In genomic region chr6:42418739-42419138, GRCh38 we compare ENCODE assay signal across 31 cellular contexts.
A peak's percentile ranks its signal among the peaks of the same experiment; 100 is the strongest.
DNase-seq lines count a peak whose midpoint lies in the region; ATAC-seq lines count a peak whose summit lies in the region.
"Had no signal": no experiment of that assay in that cellular context is flagged by ENCODE, and none has a peak within 500 bp of the region (broad histone marks: within the 10 kb centered on the region; RNA-seq: fewer than 3 reads in every experiment).

No MANE protein-coding gene starts in this region.

- DNase-seq in NCI-H146 treated with DMSO at 0.1 percent for 48 hours (lab: John Stamatoyannopoulos, UW; ENCODE audit: unreplicated experiment) (peak; percentile 69), NCI-H2029 treated with DMSO at 0.1 percent for 48 hours (lab: John Stamatoyannopoulos, UW) (no peak)
- DNase-seq in effector memory CD8-positive, alpha-beta T cell = no peak
- no peak for DNase-seq in activated effector memory CD4-positive, alpha-beta T cell treated with Interleukin-2 at 50 U/mL for 16 hours
- no peak for DNase-seq in activated effector memory CD4-positive, alpha-beta T cell treated with anti-CD3 and anti-CD28 coated beads, Interleukin-2, amount 50 U/mL, for 16 hours
- DNase-seq: activated CD4-positive, alpha-beta T cell treated with anti-CD3 and anti-CD28 coated beads, Interleukin-2, amount 50 U/mL, for 4 hours; activated CD4-positive, CD25-positive, alpha-beta regulatory T cell; amygdala; brain microvascular endothelial cell; C1 segment of cervical spinal cord; dorsolateral prefrontal cortex; gastrocnemius medialis; GDM1; Kasumi-1; left cardiac atrium; mucosa of descending colon; NCI-H187; NCI-H345; NCI-H774; retina; stimulated activated naive B cell treated with anti-CD40 and anti-IgM and Interleukin-4, amounts not matched to agents 10 μg/mL and 1 μg/mL and 100 μg/mL, for 72 hours; upper lobe of left lung had no signal

- H3K4me3 ChIP-seq in BLaER1 = no peak overlapping the region
- no peak overlapping the region for H3K4me3 ChIP-seq in BLaER1 treated with 17β-estradiol and CSF1 and Interleukin-3, amounts not matched to agents 10 nM and 100 nM
- H3K4me3 ChIP-seq: dorsolateral prefrontal cortex, gastrocnemius medialis, mucosa of descending colon, suprapubic skin, upper lobe of left lung had no signal

- H3K9ac ChIP-seq in BLaER1 = no peak overlapping the region; the same call in 1 of the 2 replicates
- H3K9ac ChIP-seq in BLaER1 treated with 17β-estradiol and CSF1 and Interleukin-3, amounts not matched to agents 10 nM and 100 nM = no peak overlapping the region
- H3K9ac ChIP-seq: parathyroid adenoma had no signal

- peak overlapping the region in 1 of 2 donors; percentile 36 for H3K27ac Mint-ChIP-seq in effector memory CD8-positive, alpha-beta T cell
- H3K27ac Mint-ChIP-seq: activated naive CD4-positive, alpha-beta T cell treated with anti-CD3 and anti-CD28 coated beads, Interleukin-2, amount 50 U/mL, for 24 hours; stimulated activated naive B cell treated with anti-CD40 and anti-IgM and Interleukin-4, amounts not matched to agents 10 μg/mL and 1 μg/mL and 100 μg/mL, for 72 hours had no signal

- no peak for ATAC-seq in effector memory CD8-positive, alpha-beta T cell (replicated peaks)
- ATAC-seq: gastrocnemius medialis; HCT116; HepG2; left cardiac atrium; mucosa of descending colon; stimulated activated naive B cell treated with anti-CD40 and anti-IgM and Interleukin-4, amounts not matched to agents 10 μg/mL and 1 μg/mL and 100 μg/mL, for 72 hours had no signal

- H3K36me3 Mint-ChIP-seq in effector memory CD8-positive, alpha-beta T cell (ENCODE audit: insufficient read depth) = peaks cover 15% of the 10 kb centered on the region
- H3K36me3 Mint-ChIP-seq: stimulated activated naive B cell treated with anti-CD40 and anti-IgM and Interleukin-4, amounts not matched to agents 10 μg/mL and 1 μg/mL and 100 μg/mL, for 72 hours had no signal

- peak overlapping the region; percentile 54 for H3K4me2 ChIP-seq in BLaER1
- peak overlapping the region in 10 of 11 experiments; percentile 37 to 72 (median 60); a peak in 18 of 22 replicates for H3K4me2 ChIP-seq in BLaER1 treated with 17β-estradiol and CSF1 and Interleukin-3, amounts not matched to agents 10 nM and 100 nM

- peaks cover 99% of the 10 kb centered on the region for H4K20me1 ChIP-seq in BLaER1
- H4K20me1 ChIP-seq in BLaER1 treated with 17β-estradiol and CSF1 and Interleukin-3, amounts not matched to agents 10 nM and 100 nM = peaks cover 11 to 45% (median 20%) of the 10 kb centered on the region in 11 experiments; a peak in 16 of 22 replicates

- no peaks in the 10 kb centered on the region for H3K9me3 ChIP-seq in BLaER1
- no peaks in the 10 kb centered on the region; a peak in 1 of 22 replicates for H3K9me3 ChIP-seq in BLaER1 treated with 17β-estradiol and CSF1 and Interleukin-3, amounts not matched to agents 10 nM and 100 nM (replicated peaks in 1 of 11)
- H3K9me3 ChIP-seq: gastrocnemius medialis, mucosa of descending colon, suprapubic skin, upper lobe of left lung had no signal

- peak overlapping the region; percentile 69 to 70 for H3K4me3 Mint-ChIP-seq in effector memory CD8-positive, alpha-beta T cell
- H3K4me3 Mint-ChIP-seq: activated naive CD4-positive, alpha-beta T cell treated with anti-CD3 and anti-CD28 coated beads, Interleukin-2, amount 50 U/mL, for 24 hours; neural crest cell; stimulated activated naive B cell treated with anti-CD40 and anti-IgM and Interleukin-4, amounts not matched to agents 10 μg/mL and 1 μg/mL and 100 μg/mL, for 72 hours had no signal

- no peaks in the 10 kb centered on the region for H3K27me3 ChIP-seq in BLaER1
- H3K27me3 ChIP-seq in BLaER1 treated with 17β-estradiol and CSF1 and Interleukin-3, amounts not matched to agents 10 nM and 100 nM = no peaks in the 10 kb centered on the region
- H3K27me3 ChIP-seq: brain microvascular endothelial cell, dorsolateral prefrontal cortex, gastrocnemius medialis, suprapubic skin, upper lobe of left lung had no signal

- no peak overlapping the region for H3K27ac ChIP-seq in BLaER1
- H3K27ac ChIP-seq in BLaER1 treated with 17β-estradiol and CSF1 and Interleukin-3, amounts not matched to agents 10 nM and 100 nM = peak overlapping the region in 2 of 11 experiments; percentile 16 to 23; a peak in 1 of 22 replicates
- H3K27ac ChIP-seq: brain microvascular endothelial cell, dorsolateral prefrontal cortex, gastrocnemius medialis, parathyroid adenoma, suprapubic skin, upper lobe of left lung had no signal

- H3K4me1 Mint-ChIP-seq in effector memory CD8-positive, alpha-beta T cell (ENCODE audit: low read depth in 2 of 2) = peaks cover 51 to 57% of the 10 kb centered on the region in 2 donors

- H3K27me3 Mint-ChIP-seq in effector memory CD8-positive, alpha-beta T cell = no peaks in the 10 kb centered on the region
- H3K27me3 Mint-ChIP-seq: activated naive CD4-positive, alpha-beta T cell treated with anti-CD3 and anti-CD28 coated beads, Interleukin-2, amount 50 U/mL, for 24 hours had no signal

- H3K9me3 Mint-ChIP-seq in effector memory CD8-positive, alpha-beta T cell = no peaks in the 10 kb centered on the region
- H3K9me3 Mint-ChIP-seq: activated naive CD4-positive, alpha-beta T cell treated with anti-CD3 and anti-CD28 coated beads, Interleukin-2, amount 50 U/mL, for 24 hours; activated T-helper 1 cell treated with anti-CD3 and anti-CD28 coated beads, Interleukin-12 subunit alpha, Interleukin-12 subunit beta, Interleukin-2, Interleukin-4 antibody, amounts not matched to agents 30 ng/mL and 10 ng/mL and 1 ng/mL, durations not matched to agents 14 hours and 24 hours and 36 hours; neural crest cell; stimulated activated naive B cell treated with anti-CD40 and anti-IgM and Interleukin-4, amounts not matched to agents 10 μg/mL and 1 μg/mL and 100 μg/mL, for 72 hours had no signal

- H3K36me3 ChIP-seq in BLaER1 = peaks cover 25% of the 10 kb centered on the region
- peaks cover 0 to 20% (median 8%) of the 10 kb centered on the region in 11 experiments; a peak in 8 of 22 replicates for H3K36me3 ChIP-seq in BLaER1 treated with 17β-estradiol and CSF1 and Interleukin-3, amounts not matched to agents 10 nM and 100 nM
- H3K36me3 ChIP-seq: brain microvascular endothelial cell, gastrocnemius medialis, suprapubic skin, upper lobe of left lung had no signal

- peaks cover 27% of the 10 kb centered on the region for H3K4me1 ChIP-seq in BLaER1
- peaks cover 19 to 30% (median 26%) of the 10 kb centered on the region in 10 experiments for H3K4me1 ChIP-seq in BLaER1 treated with 17β-estradiol and CSF1 and Interleukin-3, amounts not matched to agents 10 nM and 100 nM
- H3K4me1 ChIP-seq: gastrocnemius medialis, parathyroid adenoma, upper lobe of left lung had no signal
